In the genomic region with DNA sequence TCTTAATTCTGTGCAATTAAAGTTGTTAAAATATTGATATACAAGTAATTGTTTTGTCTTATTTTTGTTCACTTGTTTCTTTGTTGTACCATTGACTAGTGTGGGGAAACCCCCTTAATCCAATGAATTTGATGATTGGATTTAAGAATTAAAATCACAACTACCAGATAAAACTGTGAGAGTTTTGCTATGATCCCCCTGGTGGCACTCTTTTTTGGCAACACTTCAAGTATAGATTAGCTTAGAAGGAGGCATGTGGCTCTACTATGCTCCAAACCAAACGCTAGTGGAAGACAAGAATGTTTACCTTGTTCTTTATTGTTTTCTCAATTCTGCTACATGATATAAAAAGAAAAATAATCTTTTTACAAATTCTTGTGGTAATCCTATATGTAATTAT, we compare ENCODE assay signal across 17 cellular contexts.
DNase-seq lines count a peak whose midpoint lies in the region; ATAC-seq and TF ChIP-seq lines count a peak whose summit lies in the region.
"Had no signal": no experiment of that assay in that cellular context is flagged by ENCODE, and none has a peak within 500 bp of the region (broad histone marks: within the 10 kb centered on the region; RNA-seq: fewer than 3 reads in every experiment).

No MANE protein-coding gene starts in this region.

- H2AK5ac ChIP-seq in mesendoderm (ENCODE audit: low read length) = no peak overlapping the region

- peak; percentile 47 for TF ChIP-seq CTCF in A673 (conservative IDR thresholded peaks at IDR 0.05; ENCODE audit: low read depth, low read length)
- TF ChIP-seq CTCF in GM23338 (conservative IDR thresholded peaks at IDR 0.05; ENCODE audit: low read depth in 2 of 2) = peak in 1 of 2 experiments; percentile 29; a peak in 3 of 4 replicates
- TF ChIP-seq CTCF in heart left ventricle (IDR thresholded peaks at IDR 0.05) = no peak

- no peak overlapping the region for H2BK120ac ChIP-seq in mesendoderm (ENCODE audit: low read depth, low read length)

- H3K27ac ChIP-seq in A673 (ENCODE audit: low read depth, low read length, poor library complexity, severe bottlenecking) = no peak overlapping the region
- H3K27ac ChIP-seq in GM23338 (ENCODE audit: low read depth) = no peak overlapping the region
- no peak overlapping the region for H3K27ac ChIP-seq in mesendoderm (ENCODE audit: low read depth, low read length)
- no peak overlapping the region for H3K27ac ChIP-seq in heart left ventricle

- H3K79me2 ChIP-seq in GM23338 (replicated peaks; ENCODE audit: insufficient read depth) = no peaks in the 10 kb centered on the region
- H3K79me2 ChIP-seq in mesendoderm (ENCODE audit: control insufficient read depth, insufficient read depth, low read length) = no peaks in the 10 kb centered on the region

- CTCF ChIA-PET in A673 (lab: Charles Lee) = no interaction called here

- H4K20me1 ChIP-seq in GM23338 (replicated peaks; ENCODE audit: insufficient read depth) = no peaks in the 10 kb centered on the region

- peak; percentile 54 for DNase-seq in A673 (ENCODE audit: low spot score)
- DNase-seq in GM23338 (ENCODE audit: low spot score) = peak; percentile 23
- DNase-seq in NCI-H82 (lab: John Stamatoyannopoulos, UW) = peak; percentile 88
- peak; percentile 7 for DNase-seq in mesendoderm
- DNase-seq in heart left ventricle = no peak
- DNase-seq in OCI-M1 (lab: John Stamatoyannopoulos, UW) = no peak
- no peak for DNase-seq in SHP77 (lab: John Stamatoyannopoulos, UW)
- DNase-seq: BE2C; CD8-positive, alpha-beta T cell; COR-L47; DMS153; DMS79 treated with DMSO at 0.1 percent for 48 hours; EL; GDM1; IMR-90 had no signal

- no peaks in the 10 kb centered on the region for H3K4me1 ChIP-seq in A673 (ENCODE audit: insufficient read depth, low read length, poor library complexity, severe bottlenecking)
- H3K4me1 ChIP-seq in GM23338 (ENCODE audit: insufficient read depth) = no peaks in the 10 kb centered on the region
- H3K4me1 ChIP-seq in mesendoderm (ENCODE audit: control insufficient read depth, low read depth, low read length) = no peaks in the 10 kb centered on the region
- H3K4me1 ChIP-seq in heart left ventricle = no peaks in the 10 kb centered on the region
- H3K4me1 ChIP-seq: BE2C had no signal

- no peak overlapping the region for H4K5ac ChIP-seq in mesendoderm (ENCODE audit: low read length)

- no peaks in the 10 kb centered on the region for H3F3A ChIP-seq in GM23338 (replicated peaks; ENCODE audit: low read depth)

- BruUV-seq in A673 (replicated peaks; lab: Mats Ljungman, UMichigan) = no TSS peak

- H3K9ac ChIP-seq in mesendoderm (ENCODE audit: low read length) = no peak overlapping the region

- no peaks in the 10 kb centered on the region for H3K27me3 Mint-ChIP-seq in GM23338 (ENCODE audit: insufficient read depth, low read depth, poor library complexity)

- H4K8ac ChIP-seq in mesendoderm (ENCODE audit: low read depth, low read length) = no peak overlapping the region

- H3K36me3 Mint-ChIP-seq in GM23338 (ENCODE audit: low read depth) = no peaks in the 10 kb centered on the region
- H3K36me3 Mint-ChIP-seq: CD14-positive monocyte; CD8-positive, alpha-beta T cell had no signal

- no peak overlapping the region for H3K4ac ChIP-seq in mesendoderm (ENCODE audit: low read depth, low read length)

- H3K23ac ChIP-seq in mesendoderm (ENCODE audit: low read length) = no peak overlapping the region

- no peak overlapping the region for H3K4me3 ChIP-seq in A673 (ENCODE audit: low read depth, low read length, poor library complexity, severe bottlenecking)
- no peak overlapping the region for H3K4me3 ChIP-seq in GM23338
- no peak overlapping the region for H3K4me3 ChIP-seq in mesendoderm (ENCODE audit: low read length)
- no peak overlapping the region for H3K4me3 ChIP-seq in heart left ventricle

- ATAC-seq in GM23338 (no peak), heart left ventricle (no peak)
- ATAC-seq: CD8-positive, alpha-beta T cell; HCT116 had no signal

- no peaks in the 10 kb centered on the region for H3K4me1 Mint-ChIP-seq in GM23338

- WGBS in mesendoderm (ENCODE audit: extremely low coverage, insufficient coverage, low lambda C conversion rate) = no CpG with 5 or more reads among the region's 1 CpG
- WGBS in heart left ventricle, 4 donors = 69 to 83% (median 78%) methylated on average over 1 of the region's 1 CpG

- H2AFZ ChIP-seq in GM23338 = no peak overlapping the region

- no peak for TF ChIP-seq POLR2A in heart left ventricle (IDR thresholded peaks at IDR 0.05)

- H3K36me3 ChIP-seq in A673 (ENCODE audit: insufficient read depth, low read length, poor library complexity, severe bottlenecking) (no peaks in the 10 kb centered on the region), GM23338 (ENCODE audit: insufficient read depth) (no peaks in the 10 kb centered on the region), mesendoderm (ENCODE audit: control insufficient read depth, insufficient read depth, low read length) (no peaks in the 10 kb centered on the region), heart left ventricle (no peaks in the 10 kb centered on the region)
- H3K36me3 ChIP-seq: BE2C had no signal

- POLR2A ChIA-PET in A673 (lab: Charles Lee; ENCODE audit: low non-redundant PET) = no interaction called here

- H3K9me2 ChIP-seq in GM23338 (ENCODE audit: insufficient read depth) = 0 out of 2 replicates have a peak, but pooled peaks cover 4% of the 10 kb centered on the region

- no peak overlapping the region for H3K4me3 Mint-ChIP-seq in GM23338
- H3K4me3 Mint-ChIP-seq: CD14-positive monocyte; CD8-positive, alpha-beta T cell had no signal

- no peak overlapping the region for H2BK15ac ChIP-seq in mesendoderm (replicated peaks; ENCODE audit: low read depth)

- no peaks in the 10 kb centered on the region for H3K79me1 ChIP-seq in mesendoderm (ENCODE audit: low read length)

- H3K9me3 Mint-ChIP-seq in GM23338 = no peaks in the 10 kb centered on the region

- no peak overlapping the region for H2BK5ac ChIP-seq in mesendoderm (ENCODE audit: low read length)

- no peak overlapping the region for H3K27ac Mint-ChIP-seq in GM23338
- H3K27ac Mint-ChIP-seq: CD14-positive monocyte; CD8-positive, alpha-beta T cell had no signal

- H3K27me3 ChIP-seq in A673 (replicated peaks; ENCODE audit: insufficient read depth, low read depth, low read length, poor library complexity) (no peaks in the 10 kb centered on the region), GM23338 (ENCODE audit: insufficient read depth) (no peaks in the 10 kb centered on the region), mesendoderm (ENCODE audit: insufficient read depth, low read length, poor library complexity) (no peaks in the 10 kb centered on the region), heart left ventricle (no peaks in the 10 kb centered on the region)
- H3K27me3 ChIP-seq: BE2C had no signal

- no peak overlapping the region for H3K56ac ChIP-seq in mesendoderm (ENCODE audit: low read length)

- H3K4me2 ChIP-seq in GM23338 (no peak overlapping the region), mesendoderm (ENCODE audit: low read length) (no peak overlapping the region)

- no peaks in the 10 kb centered on the region for H3K9me3 ChIP-seq in A673 (ENCODE audit: low read depth, low read length, poor library complexity, severe bottlenecking)
- no peaks in the 10 kb centered on the region for H3K9me3 ChIP-seq in heart left ventricle
- H3K9me3 ChIP-seq: BE2C had no signal

- H3K18ac ChIP-seq in mesendoderm (ENCODE audit: low read length) = no peak overlapping the region

- intact Hi-C loops in A673 (cut with micrococcal nuclease; ENCODE audit: unreplicated experiment) (no loop called here), heart left ventricle (cut with DNase I) (no loop called here)

Comparison
In these comparisons a context has a peak if more than half of its experiments do, and no peak if none do; other contexts are left out.
1. DNase-seq: peak in A673 (single experiment), GM23338 (single experiment), NCI-H82 (single experiment) and mesendoderm (single experiment); none in heart left ventricle (0 of 5), OCI-M1 (single experiment) and SHP77 (0 of 2).